8 cellular contexts compared by ENCODE assay signal in the genomic region with DNA sequence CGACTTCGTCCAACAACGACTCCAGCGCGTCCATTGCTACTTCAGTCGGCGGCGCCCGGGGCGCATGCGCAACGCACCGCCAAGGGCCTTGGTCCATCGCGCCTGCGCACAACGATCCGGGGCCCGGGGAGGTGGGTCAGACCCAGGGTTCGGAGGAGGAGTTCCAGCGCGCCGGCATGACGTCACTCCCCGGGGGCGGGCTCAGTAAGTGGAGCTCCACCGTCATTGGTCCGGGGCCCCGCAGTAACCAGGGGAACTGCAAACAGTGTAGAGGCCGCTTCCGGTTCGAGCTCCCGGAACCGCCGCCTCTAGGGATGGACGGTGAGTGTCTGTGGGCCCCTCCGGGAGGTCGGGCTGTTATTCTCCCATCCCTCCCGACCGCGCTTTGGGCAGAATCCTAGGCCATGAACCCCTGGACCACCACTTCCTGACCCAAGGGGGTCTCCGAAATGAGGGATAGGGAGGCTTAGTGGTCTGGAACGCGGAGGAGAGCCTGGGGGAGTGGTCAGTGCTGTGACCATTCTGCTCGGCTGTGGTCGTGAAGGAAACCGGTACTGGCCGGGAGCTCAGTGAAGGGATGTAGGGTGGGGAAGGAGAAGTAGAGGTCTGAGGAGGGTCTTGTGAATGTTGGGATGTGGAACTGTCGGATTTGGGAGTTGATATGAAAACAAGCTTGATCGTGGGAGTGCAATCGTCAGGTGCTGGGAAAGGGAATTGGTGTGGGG. TPM values are rescaled to one million over a fixed set of nuclear protein-coding genes. Genes with fewer than 3 reads are reported as not detected.
DNase-seq lines count a peak whose midpoint lies in the region; TF ChIP-seq lines count a peak whose summit lies in the region.

A gene with protein sequence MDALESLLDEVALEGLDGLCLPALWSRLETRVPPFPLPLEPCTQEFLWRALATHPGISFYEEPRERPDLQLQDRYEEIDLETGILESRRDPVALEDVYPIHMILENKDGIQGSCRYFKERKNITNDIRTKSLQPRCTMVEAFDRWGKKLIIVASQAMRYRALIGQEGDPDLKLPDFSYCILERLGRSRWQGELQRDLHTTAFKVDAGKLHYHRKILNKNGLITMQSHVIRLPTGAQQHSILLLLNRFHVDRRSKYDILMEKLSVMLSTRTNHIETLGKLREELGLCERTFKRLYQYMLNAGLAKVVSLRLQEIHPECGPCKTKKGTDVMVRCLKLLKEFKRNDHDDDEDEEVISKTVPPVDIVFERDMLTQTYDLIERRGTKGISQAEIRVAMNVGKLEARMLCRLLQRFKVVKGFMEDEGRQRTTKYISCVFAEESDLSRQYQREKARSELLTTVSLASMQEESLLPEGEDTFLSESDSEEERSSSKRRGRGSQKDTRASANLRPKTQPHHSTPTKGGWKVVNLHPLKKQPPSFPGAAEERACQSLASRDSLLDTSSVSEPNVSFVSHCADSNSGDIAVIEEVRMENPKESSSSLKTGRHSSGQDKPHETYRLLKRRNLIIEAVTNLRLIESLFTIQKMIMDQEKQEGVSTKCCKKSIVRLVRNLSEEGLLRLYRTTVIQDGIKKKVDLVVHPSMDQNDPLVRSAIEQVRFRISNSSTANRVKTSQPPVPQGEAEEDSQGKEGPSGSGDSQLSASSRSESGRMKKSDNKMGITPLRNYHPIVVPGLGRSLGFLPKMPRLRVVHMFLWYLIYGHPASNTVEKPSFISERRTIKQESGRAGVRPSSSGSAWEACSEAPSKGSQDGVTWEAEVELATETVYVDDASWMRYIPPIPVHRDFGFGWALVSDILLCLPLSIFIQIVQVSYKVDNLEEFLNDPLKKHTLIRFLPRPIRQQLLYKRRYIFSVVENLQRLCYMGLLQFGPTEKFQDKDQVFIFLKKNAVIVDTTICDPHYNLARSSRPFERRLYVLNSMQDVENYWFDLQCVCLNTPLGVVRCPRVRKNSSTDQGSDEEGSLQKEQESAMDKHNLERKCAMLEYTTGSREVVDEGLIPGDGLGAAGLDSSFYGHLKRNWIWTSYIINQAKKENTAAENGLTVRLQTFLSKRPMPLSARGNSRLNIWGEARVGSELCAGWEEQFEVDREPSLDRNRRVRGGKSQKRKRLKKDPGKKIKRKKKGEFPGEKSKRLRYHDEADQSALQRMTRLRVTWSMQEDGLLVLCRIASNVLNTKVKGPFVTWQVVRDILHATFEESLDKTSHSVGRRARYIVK (N-terminal part only) (minus strand): TSS at position 57 of the 725 bp plus-strand sequence. CDS start 23 bp downstream, at position 34.
KATNIP (plus strand) TSS at position 288 of the 725 bp plus-strand sequence; CDS start at position 315, 27 bp downstream.

- peak within 1 kb of the TSS in 1 of 2 experiments; percentile 85 for H3K4ac ChIP-seq in mesenchymal stem cell (ENCODE audit: low read depth in 1 of 2, low read length in 2 of 2)

- POLR2A ChIA-PET in activated CD8-positive, alpha-beta memory T cell treated with anti-CD3 and anti-CD28 coated beads for 36 hours (lab: Charles Lee): interaction anchor here (0.6 to 0.7 kb wide), 2 partner anchors 192 to 347 kb away, joined by 3 read pairs; partner anchors contain the start of gene KDM8

- H3K4me3 ChIP-seq in effector memory CD4-positive, alpha-beta T cell (ENCODE audit: insufficient read depth, low read depth, low read length, poor library complexity, severe bottlenecking): peak within 1 kb of the TSS; percentile 94
- H3K4me3 ChIP-seq in mesenchymal stem cell (ENCODE audit: insufficient read depth in 1 of 2, low read depth in 1 of 2, low read length in 2 of 2): peak within 1 kb of the TSS; percentile 92 to 99

- no peak within 1 kb of the TSS for H2AK5ac ChIP-seq in mesenchymal stem cell (ENCODE audit: low read length, severe bottlenecking)

- peak within 1 kb of the TSS; percentile 73 for H2BK15ac ChIP-seq in mesenchymal stem cell (ENCODE audit: low read depth, poor library complexity, severe bottlenecking)

- peaks cover 16% of the 10 kb centered on the region for H3K4me1 ChIP-seq in effector memory CD4-positive, alpha-beta T cell (ENCODE audit: control insufficient read depth, insufficient read depth, low read length, poor library complexity, severe bottlenecking)
- H3K4me1 ChIP-seq in mesenchymal stem cell (ENCODE audit: control insufficient read depth, insufficient read depth, low read depth, low read length): peaks cover 15% of the 10 kb centered on the region

- peak within 1 kb of the TSS; percentile 99 for H3K9ac ChIP-seq in mesenchymal stem cell (ENCODE audit: low read length)

- peaks cover 27% of the 10 kb centered on the region for H3K79me1 ChIP-seq in mesenchymal stem cell (replicated peaks; ENCODE audit: low read length, poor library complexity, severe bottlenecking)

- DNase-seq in CMK (ENCODE audit: low read depth) (peak; percentile 96), GM20000 (ENCODE audit: low spot score) (peak; percentile 100), HT-29 (ENCODE audit: low spot score) (peak; percentile 99), NOMO-1 (lab: John Stamatoyannopoulos, UW; ENCODE audit: unreplicated experiment in 2 of 2) (peak; percentile 96 to 98), mesenchymal stem cell (peak; percentile 98)
- peak; percentile 100 for DNase-seq in effector memory CD4-positive, alpha-beta T cell
- DNase-seq in stimulated activated CD8-positive, alpha-beta memory T cell treated with anti-CD3 and anti-CD28 coated beads, Interleukin-12 subunit alpha, Interleukin-12 subunit beta, amount 100 ng/mL, for 4 hours (ENCODE audit: low read depth): peak; percentile 100

- peak within 1 kb of the TSS in 1 of 2 experiments; percentile 83 for H3K23ac ChIP-seq in mesenchymal stem cell (ENCODE audit: low read length in 2 of 2)

- peak within 1 kb of the TSS; percentile 93 for H3K27ac ChIP-seq in effector memory CD4-positive, alpha-beta T cell (ENCODE audit: insufficient read depth, low read length, poor library complexity, severe bottlenecking)
- H3K27ac ChIP-seq in mesenchymal stem cell (ENCODE audit: low read length, poor library complexity, severe bottlenecking): peak within 1 kb of the TSS; percentile 55

- H3K36me3 ChIP-seq in effector memory CD4-positive, alpha-beta T cell (ENCODE audit: control insufficient read depth, insufficient read depth, low read length): peaks cover 4% of the 10 kb centered on the region
- peaks cover 6 to 14% of the 10 kb centered on the region in 2 experiments for H3K36me3 ChIP-seq in mesenchymal stem cell (ENCODE audit: control insufficient read depth in 1 of 2, insufficient read depth in 2 of 2, low read depth in 1 of 2, low read length in 2 of 2)

- H3K4me2 ChIP-seq in mesenchymal stem cell (ENCODE audit: low read length, poor library complexity, severe bottlenecking): peak within 1 kb of the TSS; percentile 77

- TF ChIP-seq CTCF in GM20000 (IDR thresholded peaks at IDR 0.05; ENCODE audit: extremely low read depth, missing control alignments): no peak

- no peak within 1 kb of the TSS for H2BK120ac ChIP-seq in mesenchymal stem cell (ENCODE audit: low read depth, low read length)

- no peaks in the 10 kb centered on the region for H3K27me3 ChIP-seq in effector memory CD4-positive, alpha-beta T cell (replicated peaks; ENCODE audit: control insufficient read depth, insufficient read depth, low read length, poor library complexity, severe bottlenecking)
- no peaks in the 10 kb centered on the region for H3K27me3 ChIP-seq in mesenchymal stem cell (ENCODE audit: control insufficient read depth in 1 of 2, insufficient read depth in 1 of 2, low read length in 2 of 2)

- H2AFZ ChIP-seq in mesenchymal stem cell (ENCODE audit: low read depth, low read length): peak within 1 kb of the TSS; percentile 94

- H4K8ac ChIP-seq in mesenchymal stem cell (ENCODE audit: low read length): peak within 1 kb of the TSS; percentile 70

- under 1% methylated on average over 46 of the region's 51 CpGs for WGBS in mesenchymal stem cell

- H3K14ac ChIP-seq in mesenchymal stem cell (ENCODE audit: low read length in 2 of 2): peak within 1 kb of the TSS in 1 of 2 experiments; percentile 97

- H2BK5ac ChIP-seq in mesenchymal stem cell (ENCODE audit: low read depth, low read length, poor library complexity, severe bottlenecking): no peak within 1 kb of the TSS

- H3K18ac ChIP-seq in mesenchymal stem cell (ENCODE audit: low read depth in 1 of 2, low read length in 2 of 2): peak within 1 kb of the TSS; percentile 64 to 84

- no peaks in the 10 kb centered on the region for H3K9me3 ChIP-seq in effector memory CD4-positive, alpha-beta T cell (ENCODE audit: control insufficient read depth, low read length)
- H3K9me3 ChIP-seq in mesenchymal stem cell (ENCODE audit: control insufficient read depth, low read length): no peaks in the 10 kb centered on the region

- H4K91ac ChIP-seq in mesenchymal stem cell (ENCODE audit: low read length): no peak within 1 kb of the TSS

- H2BK12ac ChIP-seq in mesenchymal stem cell (ENCODE audit: low read length in 2 of 2): peak within 1 kb of the TSS; percentile 31 to 75

- CTCF ChIA-PET in activated CD8-positive, alpha-beta memory T cell treated with anti-CD3 and anti-CD28 coated beads for 36 hours (lab: Charles Lee): no interaction called here

RNA-seq across cellular contexts. Expression of the first gene that starts in this region (rescaled TPM):
- total RNA-seq in HT-29 (2014; rRNA removed; shearing (Covaris generic)): 75.3 and 86.4 TPM in 2 replicates
- total RNA-seq in activated CD8-positive, alpha-beta memory T cell treated with anti-CD3 and anti-CD28 coated beads for 36 hours: 10 to 100 TPM; 60.3 to 61.0 TPM
- polyA plus RNA-seq in mesenchymal stem cell (2013, experiment 1 of 2): 31.7 TPM
- polyA plus RNA-seq in mesenchymal stem cell (2013, experiment 2 of 2): 29.8 TPM

RNA-seq across cellular contexts. Expression of gene KATNIP, which starts in this region (rescaled TPM):
- 18.8 and 25.2 TPM in 2 replicates for total RNA-seq in HT-29 (2014; rRNA removed; shearing (Covaris generic))
- 10 to 100 TPM; 14.9 to 16.1 TPM for total RNA-seq in activated CD8-positive, alpha-beta memory T cell treated with anti-CD3 and anti-CD28 coated beads for 36 hours
- 9.5 TPM for polyA plus RNA-seq in mesenchymal stem cell (2013, experiment 1 of 2)
- polyA plus RNA-seq in mesenchymal stem cell (2013, experiment 2 of 2): 8.8 TPM

Comparison
In these comparisons a context has a peak if more than half of its experiments do, and no peak if none do; other contexts are left out.
1. Peak in every context shown above with its lines: DNase-seq, H3K4me3 ChIP-seq and H3K27ac ChIP-seq.